In genomic region chr14:87088588-87088987, GRCh38 we compare ENCODE assay signal across 30 cellular contexts.
"Had no signal": no experiment of that assay in that cellular context is flagged by ENCODE, and none has a peak within 500 bp of the region (broad histone marks: within the 10 kb centered on the region; RNA-seq: fewer than 3 reads in every experiment).

No MANE protein-coding gene starts in this region.

- DNase-seq: activated CD4-positive, alpha-beta memory T cell treated with anti-CD3 and anti-CD28 coated beads for 36 hours; activated CD4-positive, alpha-beta T cell treated with anti-CD3 and anti-CD28 coated beads for 36 hours; activated CD4-positive, alpha-beta T cell treated with anti-CD3 and anti-CD28 coated beads, Interleukin-2, amount 10 ng/mL, durations not matched to agents 24 days and 14 days; activated CD4-positive, CD25-positive, alpha-beta regulatory T cell; activated CD4-positive, CD25-positive, alpha-beta regulatory T cell treated with anti-CD3 and anti-CD28 coated beads, Interleukin-2, amount 50 U/mL, for 72 hours; activated CD8-positive, alpha-beta memory T cell treated with anti-CD3 and anti-CD28 coated beads, Interleukin-2, amount 10 ng/mL, durations not matched to agents 7 days and 5 days; activated CD8-positive, alpha-beta memory T cell treated with anti-CD3 and anti-CD28 coated beads, Interleukin-2, amount 50 U/mL, for 4 hours; activated CD8-positive, alpha-beta T cell treated with anti-CD3 and anti-CD28 coated beads, Interleukin-2, amount 10 ng/mL, durations not matched to agents 7 days and 5 days; activated effector memory CD4-positive, alpha-beta T cell treated with anti-CD3 and anti-CD28 coated beads, Interleukin-2, amount 50 U/mL, for 16 hours; activated naive CD4-positive, alpha-beta T cell; activated naive CD4-positive, alpha-beta T cell treated with anti-CD3 and anti-CD28 coated beads, Interleukin-2, amount 10 ng/mL, durations not matched to agents 7 days and 5 days; activated naive CD8-positive, alpha-beta T cell treated with anti-CD3 and anti-CD28 coated beads, Interleukin-2, amount 10 ng/mL, durations not matched to agents 7 days and 5 days; activated T-cell treated with anti-CD3 and anti-CD28 coated beads, Interleukin-2, amount 50 U/mL, for 1 hour; activated T-cell treated with anti-CD3 and anti-CD28 coated beads, Interleukin-2, amount 50 U/mL, for 48 hours; central memory CD4-positive, alpha-beta T cell; cerebellar nuclear complex; colonic mucosa; effector CD8-positive, alpha-beta T cell; esophagus squamous epithelium; foreskin melanocyte; T-helper 2 cell had no signal

- H3K4me1 ChIP-seq: ascending aorta, breast epithelium, colonic mucosa, esophagus squamous epithelium, gastroesophageal sphincter had no signal

- H3K27me3 ChIP-seq: ascending aorta, breast epithelium, cardiac muscle cell, colonic mucosa, esophagus squamous epithelium, gastroesophageal sphincter had no signal

- H3K27ac ChIP-seq: ascending aorta, breast epithelium, cardiac muscle cell, colonic mucosa, epithelial cell of prostate, esophagus squamous epithelium, gastroesophageal sphincter had no signal

- H3K27me3 Mint-ChIP-seq: activated CD4-positive, alpha-beta memory T cell treated with anti-CD3 and anti-CD28 coated beads for 36 hours; activated CD4-positive, alpha-beta T cell treated with anti-CD3 and anti-CD28 coated beads for 36 hours; activated CD4-positive, alpha-beta T cell treated with anti-CD3 and anti-CD28 coated beads, Interleukin-2, amount 10 ng/mL, durations not matched to agents 24 days and 14 days; activated CD8-positive, alpha-beta memory T cell treated with anti-CD3 and anti-CD28 coated beads, Interleukin-2, amount 10 ng/mL, durations not matched to agents 7 days and 5 days; activated naive CD4-positive, alpha-beta T cell treated with anti-CD3 and anti-CD28 coated beads, Interleukin-2, amount 10 ng/mL, durations not matched to agents 7 days and 5 days; activated naive CD8-positive, alpha-beta T cell treated with anti-CD3 and anti-CD28 coated beads, Interleukin-2, amount 10 ng/mL, durations not matched to agents 7 days and 5 days had no signal

- H3K36me3 ChIP-seq: ascending aorta, breast epithelium, cardiac muscle cell, colonic mucosa, esophagus squamous epithelium, gastroesophageal sphincter had no signal

- H3K36me3 Mint-ChIP-seq: activated CD4-positive, alpha-beta memory T cell treated with anti-CD3 and anti-CD28 coated beads for 36 hours; activated CD8-positive, alpha-beta memory T cell treated with anti-CD3 and anti-CD28 coated beads, Interleukin-2, amount 10 ng/mL, durations not matched to agents 7 days and 5 days; activated naive CD4-positive, alpha-beta T cell treated with anti-CD3 and anti-CD28 coated beads, Interleukin-2, amount 10 ng/mL, durations not matched to agents 7 days and 5 days; activated naive CD4-positive, alpha-beta T cell treated with anti-CD3 and anti-CD28 coated beads, Interleukin-2, amount 50 U/mL, for 72 hours; activated naive CD8-positive, alpha-beta T cell treated with anti-CD3 and anti-CD28 coated beads, Interleukin-2, amount 10 ng/mL, durations not matched to agents 7 days and 5 days; brain had no signal

- H3K9me3 ChIP-seq: ascending aorta, breast epithelium, colonic mucosa, gastroesophageal sphincter had no signal

- H3K4me3 ChIP-seq: ascending aorta, breast epithelium, cardiac muscle cell, colonic mucosa, esophagus squamous epithelium, gastroesophageal sphincter had no signal

- H3K4me1 Mint-ChIP-seq: activated CD4-positive, alpha-beta T cell treated with anti-CD3 and anti-CD28 coated beads for 36 hours; activated CD4-positive, alpha-beta T cell treated with anti-CD3 and anti-CD28 coated beads, Interleukin-2, amount 10 ng/mL, durations not matched to agents 24 days and 14 days; activated CD8-positive, alpha-beta memory T cell treated with anti-CD3 and anti-CD28 coated beads, Interleukin-2, amount 10 ng/mL, durations not matched to agents 7 days and 5 days; activated naive CD4-positive, alpha-beta T cell treated with anti-CD3 and anti-CD28 coated beads, Interleukin-2, amount 10 ng/mL, durations not matched to agents 7 days and 5 days; activated naive CD8-positive, alpha-beta T cell treated with anti-CD3 and anti-CD28 coated beads, Interleukin-2, amount 10 ng/mL, durations not matched to agents 7 days and 5 days had no signal

- H3K27ac Mint-ChIP-seq: activated CD4-positive, alpha-beta memory T cell treated with anti-CD3 and anti-CD28 coated beads for 36 hours; activated CD4-positive, alpha-beta T cell treated with anti-CD3 and anti-CD28 coated beads for 36 hours; activated CD4-positive, alpha-beta T cell treated with anti-CD3 and anti-CD28 coated beads, Interleukin-2, amount 10 ng/mL, durations not matched to agents 24 days and 14 days; activated CD8-positive, alpha-beta memory T cell treated with anti-CD3 and anti-CD28 coated beads, Interleukin-2, amount 10 ng/mL, durations not matched to agents 7 days and 5 days; activated CD8-positive, alpha-beta T cell treated with anti-CD3 and anti-CD28 coated beads, Interleukin-2, amount 10 ng/mL, durations not matched to agents 7 days and 5 days; activated naive CD4-positive, alpha-beta T cell treated with anti-CD3 and anti-CD28 coated beads, Interleukin-2, amount 10 ng/mL, durations not matched to agents 7 days and 5 days; activated naive CD4-positive, alpha-beta T cell treated with anti-CD3 and anti-CD28 coated beads, Interleukin-2, amount 50 U/mL, for 72 hours; activated naive CD8-positive, alpha-beta T cell treated with anti-CD3 and anti-CD28 coated beads, Interleukin-2, amount 10 ng/mL, durations not matched to agents 7 days and 5 days; activated T-helper 1 cell treated with anti-CD3 and anti-CD28 coated beads, Interleukin-12 subunit alpha, Interleukin-12 subunit beta, Interleukin-2, Interleukin-4 antibody, amounts not matched to agents 30 ng/mL and 10 ng/mL and 1 ng/mL, durations not matched to agents 14 hours and 24 hours and 36 hours; activated T-helper 2 cell treated with anti-CD3 and anti-CD28 coated beads, Interferon-gamma antibody, Interleukin-2, Interleukin-4, amounts not matched to agents 10 μg/mL and 5 μg/mL and 100 μg/mL, durations not matched to agents 14 hours and 24 hours and 36 hours had no signal

- H3K4me3 Mint-ChIP-seq: activated CD4-positive, alpha-beta memory T cell treated with anti-CD3 and anti-CD28 coated beads for 36 hours; activated CD4-positive, alpha-beta T cell treated with anti-CD3 and anti-CD28 coated beads for 36 hours; activated CD4-positive, alpha-beta T cell treated with anti-CD3 and anti-CD28 coated beads, Interleukin-2, amount 10 ng/mL, durations not matched to agents 24 days and 14 days; activated CD8-positive, alpha-beta memory T cell treated with anti-CD3 and anti-CD28 coated beads, Interleukin-2, amount 10 ng/mL, durations not matched to agents 7 days and 5 days; activated CD8-positive, alpha-beta T cell treated with anti-CD3 and anti-CD28 coated beads, Interleukin-2, amount 10 ng/mL, durations not matched to agents 7 days and 5 days; activated naive CD4-positive, alpha-beta T cell treated with anti-CD3 and anti-CD28 coated beads, Interleukin-2, amount 10 ng/mL, durations not matched to agents 7 days and 5 days; activated naive CD8-positive, alpha-beta T cell treated with anti-CD3 and anti-CD28 coated beads, Interleukin-2, amount 10 ng/mL, durations not matched to agents 7 days and 5 days; activated T-helper 1 cell treated with anti-CD3 and anti-CD28 coated beads, Interleukin-12 subunit alpha, Interleukin-12 subunit beta, Interleukin-2, Interleukin-4 antibody, amounts not matched to agents 30 ng/mL and 10 ng/mL and 1 ng/mL, durations not matched to agents 14 hours and 24 hours and 36 hours; brain had no signal

- ATAC-seq: activated CD4-positive, alpha-beta T cell treated with anti-CD3 and anti-CD28 coated beads for 36 hours; activated CD8-positive, alpha-beta memory T cell treated with anti-CD3 and anti-CD28 coated beads, Interleukin-2, amount 10 ng/mL, durations not matched to agents 7 days and 5 days; activated CD8-positive, alpha-beta T cell treated with anti-CD3 and anti-CD28 coated beads, Interleukin-2, amount 10 ng/mL, durations not matched to agents 7 days and 5 days; activated naive CD4-positive, alpha-beta T cell treated with anti-CD3 and anti-CD28 coated beads, Interleukin-2, amount 50 U/mL, for 72 hours; gastroesophageal sphincter had no signal
